9 cellular contexts compared by ENCODE assay signal in genomic region chr1:1358433-1359201, GRCh38. TPM values are rescaled to one million over a fixed set of nuclear protein-coding genes. Genes with fewer than 3 reads are reported as not detected.
A peak's percentile ranks its signal among the peaks of the same experiment; 100 is the strongest.
DNase-seq lines count a peak whose midpoint lies in the region; ATAC-seq, FAIRE-seq and TF ChIP-seq lines count a peak whose summit lies in the region.
"Had no signal": no experiment of that assay in that cellular context is flagged by ENCODE, and none has a peak within 500 bp of the region (broad histone marks: within the 10 kb centered on the region; RNA-seq: fewer than 3 reads in every experiment).

TSS of gene MXRA8 (minus strand) at chr1:1358555. CDS start at chr1:1358504, 51 bp downstream.

- peaks cover 57% of the 10 kb centered on the region for H3K4me1 ChIP-seq in HepG2 (ENCODE audit: insufficient read depth, low read length)

- H3K9me3 ChIP-seq in HepG2 (ENCODE audit: low read length) = no peaks in the 10 kb centered on the region

- H4K20me1 ChIP-seq in HepG2 (ENCODE audit: insufficient read depth, low read length) = no peaks in the 10 kb centered on the region

- CTCF ChIA-PET in HepG2 (lab: Yijun Ruan, JAX; ENCODE audit: low intra/inter-chr PET ratio, low total read pairs) = no interaction called here

- peak within 1 kb of the TSS; percentile 80 for H3K9ac ChIP-seq in HepG2 (ENCODE audit: insufficient read depth, low read depth, low read length)

- peak within 1 kb of the TSS; percentile 69 to 74 (median 71) for H3K4me3 ChIP-seq in HepG2 (replicated peaks in 1 of 3; ENCODE audit: insufficient read depth in 1 of 3, low read depth in 2 of 3, low read length in 3 of 3)

- no peak for TF ChIP-seq EP300 in HepG2 (IDR thresholded peaks at IDR 0.05; ENCODE audit: low read depth in 2 of 2, low read length in 2 of 2)
- TF ChIP-seq EP300 in HepG2 (CRISPR knock-in tag; IDR thresholded peaks at IDR 0.05; ENCODE audit: borderline replicate concordance) = no peak

- no TSS peak for BruUV-seq in HepG2 (replicated peaks; lab: Mats Ljungman, UMichigan)

- no peak for TF ChIP-seq RAD21 in HepG2 (CRISPR knock-in tag; IDR thresholded peaks at IDR 0.05)

- WGBS in HepG2 (ENCODE audit: low lambda C conversion rate) = 29% methylated on average over 13 of the region's 27 CpGs

- intact Hi-C loops in HepG2 (cut with micrococcal nuclease; ENCODE audit: unreplicated experiment) = no loop called here

- H2AFZ ChIP-seq in HepG2 (ENCODE audit: low read length) = no peak within 1 kb of the TSS

- H3K27me3 ChIP-seq in HepG2 (ENCODE audit: control insufficient read depth in 1 of 2, insufficient read depth in 2 of 2, low read length in 2 of 2) = no peaks in the 10 kb centered on the region

- H3K36me3 ChIP-seq in HepG2 (replicated peaks in 1 of 2; ENCODE audit: control insufficient read depth in 1 of 2, insufficient read depth in 2 of 2, low read length in 2 of 2) = no peaks in the 10 kb centered on the region

- in situ Hi-C loops in HepG2 (cut with HindIII; ENCODE audit: extremely low pct_ligation_motif_present, low pct_unique_long_range_greater_than_20kb) = no loop called here

- peak; percentile 28 for ATAC-seq in HepG2
- ATAC-seq in HG03135 (IDR thresholded peaks at IDR 0.05; ENCODE audit: unreplicated experiment) = no peak
- ATAC-seq in HG02840 (IDR thresholded peaks at IDR 0.05; ENCODE audit: low FRiP score, unreplicated experiment) = no peak

- peak within 1 kb of the TSS; percentile 92 for H3K4me2 ChIP-seq in HepG2 (ENCODE audit: low read depth, low read length)

- DNase-seq in LHCN-M2 (ENCODE audit: low read depth) (peak; percentile 85), caudate nucleus (lab: John Stamatoyannopoulos, UW) (peak in 7 of 61 donors; percentile 18 to 50 (median 29)), HepG2 (ENCODE audit: low spot score) (peak; percentile 79), substantia nigra (lab: John Stamatoyannopoulos, UW) (peak in 14 of 49 donors; percentile 19 to 60 (median 37)), GM10266 (ENCODE audit: extremely low spot score) (no peak)
- no peak for DNase-seq in activated T-cell treated with anti-CD3 and anti-CD28 coated beads, Interleukin-2, amount 50 U/mL, for 1 hour

- POLR2A ChIA-PET in HepG2 (lab: Yijun Ruan, JAX) = interaction anchor here (0.6 to 4.0 kb wide), 9 partner anchors 10 to 72 kb away, joined by 3 to 38 read pairs (median 7); partner anchors contain the start of genes AURKAIP1, CCNL2, DVL1 and MRPL20

- TF ChIP-seq CTCF in HepG2 (CRISPR knock-in tag; IDR thresholded peaks at IDR 0.05) = 0 out of 2 replicates have a peak, but pooled peaks have one; percentile 4
- no peak for TF ChIP-seq CTCF in GM10266 (IDR thresholded peaks at IDR 0.05; ENCODE audit: control insufficient read depth, insufficient read depth, low read depth, missing control alignments)

- peak within 1 kb of the TSS; percentile 85 for H3K27ac ChIP-seq in caudate nucleus (ENCODE audit: low read depth, low read length)
- H3K27ac ChIP-seq in HepG2 (ENCODE audit: extremely low read length, insufficient read depth, low read length) = peak within 1 kb of the TSS; percentile 88
- H3K27ac ChIP-seq in substantia nigra (ENCODE audit: low read depth, low read length, poor library complexity, severe bottlenecking) = peak within 1 kb of the TSS; percentile 9

- TF ChIP-seq POLR2A in HepG2 (IDR thresholded peaks at IDR 0.05; ENCODE audit: insufficient read depth in 1 of 2, low read depth in 2 of 2, low read length in 2 of 2) = no peak

- no peak for FAIRE-seq in HepG2 (lab: Jason Lieb, UNC)
- FAIRE-seq: keratinocyte had no signal

- H3K79me2 ChIP-seq in HepG2 (ENCODE audit: insufficient read depth, low read length) = peaks cover 4% of the 10 kb centered on the region

TF ChIP-seq in HepG2, 621 proteins besides CTCF, POLR2A, EP300 and RAD21 (continues in another document):
- no peak for TF ChIP-seq POGZ (CRISPR knock-in tag; IDR thresholded peaks at IDR 0.05)
- peak; percentile 51; the same call in 1 of the 2 replicates for TF ChIP-seq CBFB (CRISPR knock-in tag; IDR thresholded peaks at IDR 0.05)
- TF ChIP-seq SKIL (CRISPR knock-in tag; IDR thresholded peaks at IDR 0.05; ENCODE audit: borderline replicate concordance) = peak; percentile 63; the same call in 1 of the 2 replicates
- peak; percentile 68; the same call in 1 of the 2 replicates for TF ChIP-seq DMAP1 (CRISPR knock-in tag; IDR thresholded peaks at IDR 0.05)
- TF ChIP-seq ZNF563 (CRISPR knock-in tag; IDR thresholded peaks at IDR 0.05) = peak; percentile 64; the same call in 1 of the 2 replicates
- TF ChIP-seq SP1 (IDR thresholded peaks at IDR 0.05) = no peak
- peak; percentile 51 for TF ChIP-seq SP1 (CRISPR knock-in tag; IDR thresholded peaks at IDR 0.05)
- TF ChIP-seq PATZ1 (CRISPR knock-in tag; IDR thresholded peaks at IDR 0.05) = peak; percentile 96
- TF ChIP-seq ZNF180 (CRISPR knock-in tag; IDR thresholded peaks at IDR 0.05; ENCODE audit: borderline replicate concordance, low read depth) = no peak
- peak; percentile 4 for TF ChIP-seq YY1 (IDR thresholded peaks at IDR 0.05; ENCODE audit: insufficient read depth, insufficient replicate concordance, low read depth, low read length)
- 0 out of 2 replicates have a peak, but pooled peaks have one; percentile 42 for TF ChIP-seq GATAD1 (CRISPR knock-in tag; IDR thresholded peaks at IDR 0.05)
- peak; percentile 44; the same call in 1 of the 2 replicates for TF ChIP-seq POLR2AphosphoS5 (IDR thresholded peaks at IDR 0.05; ENCODE audit: low read depth, low read length)
- no peak for TF ChIP-seq CREBL2 (CRISPR knock-in tag; IDR thresholded peaks at IDR 0.05; ENCODE audit: borderline replicate concordance)
- TF ChIP-seq CBX5 (CRISPR knock-in tag; IDR thresholded peaks at IDR 0.05; ENCODE audit: borderline replicate concordance) = 0 out of 2 replicates have a peak, but pooled peaks have one; percentile 59

RNA-seq across cellular contexts. Expression of gene MXRA8, which starts in this region (rescaled TPM):
- 292 and 326 TPM in 2 replicates for total RNA-seq in LHCN-M2 (2014; rRNA removed)
- 341 TPM for polyA plus RNA-seq in LHCN-M2 (2012)
- total RNA-seq in HepG2 (2016; rRNA removed; fragmentation: Illumina TruSeq; extraction: Trizol) = 5.4 and 19.8 TPM in 2 replicates
- total RNA-seq in HepG2 (2016; cell fraction: cytosol; rRNA removed; fragmentation: Illumina TruSeq; extraction: Trizol; ENCODE audit: low read depth) = 4.4 and 6.1 TPM in 2 replicates
- 5.2 and 18.5 TPM in 2 replicates for total RNA-seq in HepG2 (2016; cell fraction: insoluble cytoplasmic fraction; rRNA removed; fragmentation: Illumina TruSeq; extraction: Trizol)
- total RNA-seq in HepG2 (2016; cell fraction: membrane; rRNA removed; fragmentation: Illumina TruSeq; extraction: Trizol) = 9.0 and 10.5 TPM in 2 replicates
- total RNA-seq in HepG2 (2016; cell fraction: nucleus; rRNA removed; fragmentation: Illumina TruSeq; extraction: Trizol) = 15.6 and 22.5 TPM in 2 replicates
- 44.8 and 71.0 TPM in 2 replicates for polyA plus RNA-seq in HepG2 (2011; rRNA removed)
- 35.7 and 49.1 TPM in 2 replicates for polyA plus RNA-seq in HepG2 (2011; cell fraction: cytosol; rRNA removed)
- polyA plus RNA-seq in HepG2 (2011; cell fraction: nucleus; rRNA removed) = 279 and 296 TPM in 2 replicates
- 22.6 and 42.3 TPM in 2 replicates for polyA plus RNA-seq in HepG2 (2012)
- 4.9 and 5.3 TPM in 2 replicates for polyA plus RNA-seq in HepG2 (2016; cell fraction: cytosol; fragmentation: Illumina TruSeq; extraction: Trizol; ENCODE audit: low read depth)
- polyA plus RNA-seq in HepG2 (2016; cell fraction: insoluble cytoplasmic fraction; fragmentation: Illumina TruSeq; extraction: Trizol; ENCODE audit: low read depth) = 6.0 and 9.7 TPM in 2 replicates
- polyA plus RNA-seq in HepG2 (2016; cell fraction: membrane; fragmentation: Illumina TruSeq; extraction: Trizol; ENCODE audit: low read depth) = 10.7 and 11.1 TPM in 2 replicates
- 56.0 and 64.0 TPM in 2 replicates for polyA plus RNA-seq in HepG2 (2016; cell fraction: nucleus; fragmentation: Illumina TruSeq; extraction: Trizol; ENCODE audit: insufficient read depth, low read depth)
- polyA minus RNA-seq in HepG2 (2011; rRNA and poly(A)+ RNA removed; ENCODE audit: low replicate concordance) = 0.26 and 46.5 TPM in 2 replicates
- 16.7 and 21.9 TPM in 2 replicates for polyA minus RNA-seq in HepG2 (2011; cell fraction: cytosol; rRNA and poly(A)+ RNA removed)
- 11.8 and 16.9 TPM in 2 replicates for polyA minus RNA-seq in HepG2 (2011; cell fraction: nucleus; rRNA and poly(A)+ RNA removed)
- polyA plus RNA-seq: keratinocyte had no signal

Comparison
In these comparisons a context has a peak if more than half of its experiments do, and no peak if none do; other contexts are left out.
1. RNA of gene MXRA8 (total RNA-seq): 292 to 326 TPM in LHCN-M2; 4.4 to 22.5 TPM in HepG2; every median in the first group is over 10 times any median in the second.
2. DNase-seq: peak in LHCN-M2 (single experiment) and HepG2 (single experiment); none in activated T-cell treated with anti-CD3 and anti-CD28 coated beads, Interleukin-2, amount 50 U/mL, for 1 hour (single experiment) and GM10266 (single experiment).
3. H3K27ac ChIP-seq: peak in every context shown above with its lines; median percentile 88 in HepG2; 85 in caudate nucleus; 9 in substantia nigra.